In the genomic region with DNA sequence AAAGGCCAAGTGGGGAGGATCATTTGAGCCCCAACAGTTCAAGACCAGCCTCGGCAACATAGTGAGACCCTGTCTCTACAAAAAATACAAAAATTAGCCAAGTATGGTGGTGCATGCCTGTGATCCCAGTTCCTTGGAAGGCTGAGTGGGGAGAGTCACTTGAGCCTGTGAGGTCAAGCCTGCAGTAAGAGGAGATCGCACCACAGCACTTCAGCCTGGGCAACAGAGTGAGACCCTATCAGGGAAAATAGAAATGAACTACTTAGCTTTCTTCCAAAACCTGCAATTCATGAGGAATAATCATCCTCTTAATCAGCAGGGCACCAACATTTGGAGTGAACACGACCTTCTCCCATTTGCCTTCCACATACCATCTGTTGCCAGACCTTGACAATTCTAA, we compare ENCODE assay signal across 1 cellular context.
TF ChIP-seq lines count a peak whose summit lies in the region.

No MANE protein-coding gene starts in this region.

TF ChIP-seq in H1, 55 proteins besides CTCF, POLR2A, EP300 and RAD21:
- TF ChIP-seq RFX5 (IDR thresholded peaks at IDR 0.05; ENCODE audit: borderline replicate concordance, low read depth, low read length), result no peak
- no peak for TF ChIP-seq KDM4A (IDR thresholded peaks at IDR 0.05; ENCODE audit: low read depth, low read length, severe bottlenecking)
- TF ChIP-seq SIRT6 (IDR thresholded peaks at IDR 0.05; ENCODE audit: low read length), result no peak
